In the genomic region with DNA sequence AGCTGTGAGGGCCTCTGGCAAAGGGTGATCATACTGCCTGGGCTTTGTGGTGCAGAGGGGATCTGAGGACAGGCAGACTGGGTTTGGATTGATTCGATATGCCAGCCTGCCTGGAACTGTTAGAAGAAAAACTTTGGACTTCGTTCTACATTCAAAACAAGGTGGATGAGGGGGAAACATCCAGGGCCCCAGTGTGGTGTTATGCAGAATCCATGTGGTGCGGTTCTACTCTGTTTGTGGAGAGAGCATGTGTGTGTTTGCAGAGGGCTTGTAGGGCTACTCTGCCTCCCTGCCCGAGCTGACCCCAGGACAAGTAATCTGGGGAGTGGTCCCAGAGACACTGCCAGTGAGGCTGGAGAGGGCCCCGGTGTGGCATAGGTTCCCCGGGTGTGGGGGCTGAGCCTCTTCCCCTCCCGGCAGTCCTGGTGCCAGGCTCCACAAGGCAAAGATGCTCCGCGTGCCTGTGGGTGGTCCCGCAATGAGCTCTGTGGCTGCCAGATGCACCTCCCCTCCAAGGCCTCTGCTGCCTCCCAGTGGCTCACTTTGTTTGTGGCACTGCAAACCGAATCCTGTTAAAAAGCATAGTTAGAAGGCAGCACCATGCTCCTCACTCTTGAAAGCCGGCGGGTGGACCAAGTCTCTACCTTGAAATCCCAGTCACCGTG, we compare ENCODE assay signal across 8 cellular contexts. TPM values are rescaled to one million over a fixed set of nuclear protein-coding genes. Genes with fewer than 3 reads are reported as not detected.
A peak's percentile ranks its signal among the peaks of the same experiment; 100 is the strongest.
DNase-seq lines count a peak whose midpoint lies in the region; ATAC-seq and TF ChIP-seq lines count a peak whose summit lies in the region.

No MANE protein-coding gene starts in this region.

- DNase-seq in AG08395 (ENCODE audit: low spot score) (peak; percentile 85), NCI-H1417 treated with DMSO at 0.1 percent for 48 hours (lab: John Stamatoyannopoulos, UW) (peak; percentile 37), UCSD-AML1 (lab: John Stamatoyannopoulos, UW; ENCODE audit: unreplicated experiment) (peak; percentile 56), choroid plexus epithelial cell (ENCODE audit: low read depth) (peak; percentile 91), left lobe of liver (ENCODE audit: low spot score) (peak; percentile 60)
- peak; percentile 15 to 26 for DNase-seq in stimulated activated CD4-positive, alpha-beta T cell treated with anti-CD3 and anti-CD28 coated beads, Interleukin-4, amount 100 ng/mL, for 4 hours

- no peak overlapping the region for H3K4me3 ChIP-seq in choroid plexus epithelial cell (ENCODE audit: low read depth, low read length)

- TF ChIP-seq CTCF in choroid plexus epithelial cell (conservative IDR thresholded peaks at IDR 0.05; ENCODE audit: low read depth, low read length), result peak; percentile 94

- ATAC-seq in GM18502 (IDR thresholded peaks at IDR 0.05; ENCODE audit: poor library complexity, unreplicated experiment) (peak; percentile 56), left lobe of liver (peak; percentile 91), HG02798 (IDR thresholded peaks at IDR 0.05; ENCODE audit: poor library complexity, unreplicated experiment) (no peak)

RNA-seq across cellular contexts. Expression of gene TFDP1, which starts 22.3 kb away (rescaled TPM):
- total RNA-seq in left lobe of liver, result 23.5 TPM

Comparison
In these comparisons a context has a peak if more than half of its experiments do, and no peak if none do; other contexts are left out.
1. DNase-seq: peak in every context shown above with its lines; median percentile 91 in choroid plexus epithelial cell; 85 in AG08395; 60 in left lobe of liver; 56 in UCSD-AML1; 37 in NCI-H1417 treated with DMSO at 0.1 percent for 48 hours; 20 in stimulated activated CD4-positive, alpha-beta T cell treated with anti-CD3 and anti-CD28 coated beads, Interleukin-4, amount 100 ng/mL, for 4 hours.